Comparison of ENCODE assay signal across 2 cellular contexts in genomic region chr1:227314014-227314848, GRCh38.
TF ChIP-seq lines count a peak whose summit lies in the region.

No MANE protein-coding gene starts in this region.

TF ChIP-seq in endothelial cell of umbilical vein, 7 proteins besides CTCF, POLR2A, EP300 and RAD21:
- TF ChIP-seq JUN (IDR thresholded peaks at IDR 0.05; ENCODE audit: borderline replicate concordance, insufficient read depth, insufficient read length, low read depth): no peak
- TF ChIP-seq POLR2AphosphoS5 (IDR thresholded peaks at IDR 0.05; ENCODE audit: insufficient read depth, low read depth, low read length): no peak
- TF ChIP-seq EZH2 (IDR thresholded peaks at IDR 0.05; ENCODE audit: borderline replicate concordance, low read depth, low read length, severe bottlenecking): no peak
- TF ChIP-seq, protein P1, sequence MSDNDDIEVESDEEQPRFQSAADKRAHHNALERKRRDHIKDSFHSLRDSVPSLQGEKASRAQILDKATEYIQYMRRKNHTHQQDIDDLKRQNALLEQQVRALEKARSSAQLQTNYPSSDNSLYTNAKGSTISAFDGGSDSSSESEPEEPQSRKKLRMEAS (IDR thresholded peaks at IDR 0.05; ENCODE audit: insufficient read depth, insufficient read length): no peak
- no peak for TF ChIP-seq MYC (IDR thresholded peaks at IDR 0.05; ENCODE audit: low read depth, low read length)
- no peak for TF ChIP-seq FOS (IDR thresholded peaks at IDR 0.05; ENCODE audit: borderline replicate concordance, insufficient read depth, low read length)

TF ChIP-seq in neural cell, 6 proteins besides CTCF, POLR2A, EP300 and RAD21:
- no peak for TF ChIP-seq EZH2 (IDR thresholded peaks at IDR 0.05; ENCODE audit: borderline replicate concordance, insufficient read depth, low read length, poor library complexity, severe bottlenecking)
- TF ChIP-seq SMC3 (conservative IDR thresholded peaks at IDR 0.05; ENCODE audit: poor library complexity): no peak
- TF ChIP-seq POLR2AphosphoS5 (IDR thresholded peaks at IDR 0.05): no peak
- TF ChIP-seq MXI1 (conservative IDR thresholded peaks at IDR 0.05; ENCODE audit: poor library complexity, severe bottlenecking): no peak
- TF ChIP-seq TAF1 (IDR thresholded peaks at IDR 0.05; ENCODE audit: low read depth): no peak
